ENCODE assay signal across 8 cellular contexts in the genomic region with DNA sequence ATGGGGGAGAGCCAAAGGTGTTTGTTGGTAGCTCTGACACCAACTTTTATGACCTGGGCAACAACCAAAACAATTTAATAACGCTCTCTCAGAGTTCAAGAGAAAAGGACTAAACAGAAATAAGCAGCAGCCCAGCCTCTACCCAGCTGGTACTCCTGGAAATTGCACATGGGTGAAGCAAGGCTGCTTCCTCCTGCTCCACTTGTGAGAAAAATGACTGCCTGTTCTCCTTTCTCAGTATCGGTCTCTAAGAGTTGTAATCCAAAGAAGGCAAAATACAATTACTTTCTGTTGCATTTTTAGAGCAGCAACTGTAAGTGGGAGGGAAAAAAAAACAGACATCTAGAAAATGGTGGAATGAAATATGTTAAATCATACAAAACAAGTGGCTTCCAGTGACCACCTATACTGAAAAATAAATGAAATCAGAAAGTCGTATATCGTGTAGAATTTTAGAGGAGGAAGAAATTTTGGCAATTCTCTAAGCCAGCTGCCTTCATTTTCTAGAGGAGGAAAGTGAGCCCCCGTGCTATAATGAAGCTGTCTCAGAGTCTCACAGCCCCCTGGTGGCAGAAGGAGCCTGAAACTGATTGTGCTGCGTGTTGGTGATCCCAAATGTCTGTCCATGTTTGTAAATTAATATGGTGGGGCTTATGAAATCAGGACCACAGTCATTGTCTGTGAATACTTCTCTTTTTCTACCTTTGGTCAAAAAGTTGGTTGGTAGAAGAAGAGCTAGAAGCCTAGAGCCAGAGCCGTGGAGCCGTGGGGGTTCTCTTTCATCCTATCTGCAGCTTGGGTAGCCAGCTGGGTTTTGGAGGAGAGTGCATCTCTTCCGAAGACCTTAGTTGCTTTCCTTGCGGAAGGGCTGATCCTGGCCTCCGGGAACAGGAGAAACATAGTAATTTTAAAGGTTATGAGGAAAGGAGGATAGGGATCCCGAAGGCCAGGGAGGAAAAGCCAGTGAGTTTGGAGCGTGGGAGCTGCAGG.
A peak's percentile ranks its signal among the peaks of the same experiment; 100 is the strongest.
DNase-seq lines count a peak whose midpoint lies in the region; ATAC-seq and TF ChIP-seq lines count a peak whose summit lies in the region.

No MANE protein-coding gene starts in this region.

- no peaks in the 10 kb centered on the region for H3F3A ChIP-seq in PC-3 (ENCODE audit: low read length, unreplicated experiment)

- H4K20me1 ChIP-seq in PC-3 (ENCODE audit: low read length), result no peaks in the 10 kb centered on the region

- H3K9ac ChIP-seq in PC-3 (ENCODE audit: low read length), result no peak overlapping the region

- H3K4me1 ChIP-seq in PC-3 (ENCODE audit: insufficient read depth, low read length), result no peaks in the 10 kb centered on the region

- H2AFZ ChIP-seq in PC-3 (ENCODE audit: low read length), result no peak overlapping the region

- CTCF ChIA-PET in PC-3 (lab: Charles Lee), result no interaction called here

- ATAC-seq in GM18502 (IDR thresholded peaks at IDR 0.05; ENCODE audit: poor library complexity, unreplicated experiment), result peak; percentile 69
- ATAC-seq in HG03103 (IDR thresholded peaks at IDR 0.05; ENCODE audit: low read depth, unreplicated experiment), result peak; percentile 52
- peak; percentile 37; the same call in 1 of the 2 replicates for ATAC-seq in PC-3
- ATAC-seq in naive B cell (ENCODE audit: low read depth in 2 of 2), result peak; percentile 57 to 75
- ATAC-seq in HG03457 (IDR thresholded peaks at IDR 0.05; ENCODE audit: unreplicated experiment), result no peak
- ATAC-seq in HG03442 (IDR thresholded peaks at IDR 0.05; ENCODE audit: unreplicated experiment), result no peak

- H3K36me3 Mint-ChIP-seq in naive B cell, result no peaks in the 10 kb centered on the region

- H3K9me3 ChIP-seq in PC-3 (ENCODE audit: low read length), result no peaks in the 10 kb centered on the region

- intact Hi-C loops in PC-3 (cut with micrococcal nuclease), result loop anchor here (1.0 kb wide), 1 partner anchor 261 kb away; no protein-coding TSS in a partner anchor
- intact Hi-C loops in dorsolateral prefrontal cortex (cut with DNase I), result loop anchor here in 1 of 2 donors (10.0 kb wide), 1 partner anchor 260 kb away; no protein-coding TSS in a partner anchor

- POLR2A ChIA-PET in PC-3 (lab: Charles Lee; ENCODE audit: unreplicated experiment), result no interaction called here

- H3K4me2 ChIP-seq in PC-3 (ENCODE audit: low read length), result no peak overlapping the region

- H3K27ac ChIP-seq in PC-3 (ENCODE audit: low read length), result no peak overlapping the region
- H3K27ac ChIP-seq in dorsolateral prefrontal cortex, result peak overlapping the region in 31 of 59 donors; percentile 0 to 71 (median 33)

- H3K79me2 ChIP-seq in PC-3 (ENCODE audit: low read length), result no peaks in the 10 kb centered on the region

- H3K27ac Mint-ChIP-seq in naive B cell, result peak overlapping the region; percentile 21 to 89 (median 44)

- peak overlapping the region in 3 of 8 donors; percentile 50 to 80 (median 69) for H3K4me3 Mint-ChIP-seq in naive B cell

- no peaks in the 10 kb centered on the region for H3K36me3 ChIP-seq in PC-3 (ENCODE audit: low read depth, low read length)

- peaks cover 23 to 34% (median 33%) of the 10 kb centered on the region in 3 donors for H3K4me1 Mint-ChIP-seq in naive B cell

- H3K9me2 ChIP-seq in PC-3 (replicated peaks; ENCODE audit: low read length), result no peaks in the 10 kb centered on the region

- no TSS peak for BruUV-seq in PC-3 (replicated peaks; lab: Mats Ljungman, UMichigan)

- peak; percentile 58 to 62 for DNase-seq in AML-193 (lab: John Stamatoyannopoulos, UW)
- peak; percentile 24 for DNase-seq in PC-3
- peak in 5 of 10 donors; percentile 23 to 74 (median 47) for DNase-seq in dorsolateral prefrontal cortex
- DNase-seq in naive B cell, result peak; percentile 33

- H3K27me3 ChIP-seq in PC-3 (ENCODE audit: low read length) (peaks cover 12% of the 10 kb centered on the region), dorsolateral prefrontal cortex (no peaks in the 10 kb centered on the region)

- H3K27me3 Mint-ChIP-seq in naive B cell, result no peaks in the 10 kb centered on the region

- peak; percentile 62 for TF ChIP-seq CTCF in PC-3 (conservative IDR thresholded peaks at IDR 0.05; ENCODE audit: low read depth, low read length)
- peak; percentile 24 to 74 (median 56) for TF ChIP-seq CTCF in dorsolateral prefrontal cortex (IDR thresholded peaks at IDR 0.05 in 54 of 56, conservative IDR thresholded peaks at IDR 0.05 in 2 of 56; ENCODE audit: low read depth in 1 of 56, partially characterized antibody in 56 of 56)

- H3K4me3 ChIP-seq in PC-3 (ENCODE audit: low read length) (no peak overlapping the region), dorsolateral prefrontal cortex (peak overlapping the region in 23 of 59 donors; percentile 2 to 39 (median 24))

- peaks cover 0 to 1% (median 0%) of the 10 kb centered on the region in 7 donors for H3K9me3 Mint-ChIP-seq in naive B cell

Comparison
In these comparisons a context has a peak if more than half of its experiments do, and no peak if none do; other contexts are left out.
1. ATAC-seq: peak in GM18502 (single experiment), HG03103 (single experiment), PC-3 (single experiment) and naive B cell (2 of 2); none in HG03457 (single experiment) and HG03442 (single experiment).